ENCODE assay signal across 8 cellular contexts in genomic region chr7:97104719-97105129, GRCh38. TPM values are rescaled to one million over a fixed set of nuclear protein-coding genes. Genes with fewer than 3 reads are reported as not detected.
DNase-seq lines count a peak whose midpoint lies in the region; ATAC-seq and TF ChIP-seq lines count a peak whose summit lies in the region.

No MANE protein-coding gene starts in this region.

- H3K36me3 ChIP-seq in CD8-positive, alpha-beta memory T cell (ENCODE audit: insufficient read depth, low read length), result no peaks in the 10 kb centered on the region

- peaks cover 11 to 41% of the 10 kb centered on the region in 2 donors for H3K27me3 Mint-ChIP-seq in CD8-positive, alpha-beta memory T cell
- peaks cover 26% of the 10 kb centered on the region for H3K27me3 Mint-ChIP-seq in activated CD8-positive, alpha-beta T cell treated with anti-CD3 and anti-CD28 coated beads for 36 hours
- H3K27me3 Mint-ChIP-seq in memory B cell, result peaks cover 6% of the 10 kb centered on the region

- CTCF ChIA-PET in CD8-positive, alpha-beta memory T cell (lab: Charles Lee), result interaction anchor here (0.7 to 1.8 kb wide), 8 partner anchors 9 to 832 kb away, joined by 3 to 10 read pairs (median 5); partner anchors contain the start of gene SDHAF3
- CTCF ChIA-PET in activated CD8-positive, alpha-beta T cell treated with anti-CD3 and anti-CD28 coated beads for 36 hours (lab: Charles Lee), result interaction anchor here (0.6 to 3.4 kb wide), 15 partner anchors 10 to 909 kb away, joined by 3 to 13 read pairs (median 4); no protein-coding TSS in a partner anchor

- ATAC-seq in GM19455 (IDR thresholded peaks at IDR 0.05; ENCODE audit: unreplicated experiment) (peak; percentile 88), HG03521 (IDR thresholded peaks at IDR 0.05; ENCODE audit: unreplicated experiment) (peak; percentile 95), memory B cell (ENCODE audit: low read depth) (peak; percentile 94)
- peak; percentile 84 for ATAC-seq in activated CD8-positive, alpha-beta T cell treated with anti-CD3 and anti-CD28 coated beads for 36 hours

- no peaks in the 10 kb centered on the region for H3K36me3 Mint-ChIP-seq in CD8-positive, alpha-beta memory T cell
- H3K36me3 Mint-ChIP-seq in activated CD8-positive, alpha-beta T cell treated with anti-CD3 and anti-CD28 coated beads for 36 hours (ENCODE audit: low read depth), result no peaks in the 10 kb centered on the region
- no peaks in the 10 kb centered on the region for H3K36me3 Mint-ChIP-seq in memory B cell

- H3K27ac Mint-ChIP-seq in CD8-positive, alpha-beta memory T cell, result no peak overlapping the region
- no peak overlapping the region for H3K27ac Mint-ChIP-seq in activated CD8-positive, alpha-beta T cell treated with anti-CD3 and anti-CD28 coated beads for 36 hours
- H3K27ac Mint-ChIP-seq in memory B cell, result no peak overlapping the region

- POLR2A ChIA-PET in CD8-positive, alpha-beta memory T cell (lab: Charles Lee), result no interaction called here
- POLR2A ChIA-PET in activated CD8-positive, alpha-beta T cell treated with anti-CD3 and anti-CD28 coated beads for 36 hours (lab: Charles Lee), result no interaction called here

- intact Hi-C loops in activated CD8-positive, alpha-beta T cell treated with anti-CD3 and anti-CD28 coated beads for 36 hours (cut with micrococcal nuclease), result loop anchor here (5.0 kb wide), 2 partner anchors 78 to 733 kb away; no protein-coding TSS in a partner anchor

- H3K9me3 Mint-ChIP-seq in CD8-positive, alpha-beta memory T cell, result peaks cover 0 to 2% (median 0%) of the 10 kb centered on the region in 5 donors
- peaks cover 4% of the 10 kb centered on the region for H3K9me3 Mint-ChIP-seq in activated CD8-positive, alpha-beta T cell treated with anti-CD3 and anti-CD28 coated beads for 36 hours
- no peaks in the 10 kb centered on the region for H3K9me3 Mint-ChIP-seq in memory B cell

- no peak overlapping the region for H3K4me3 ChIP-seq in CD8-positive, alpha-beta memory T cell (ENCODE audit: low read length)

- H3K4me1 Mint-ChIP-seq in CD8-positive, alpha-beta memory T cell, result no peaks in the 10 kb centered on the region
- no peaks in the 10 kb centered on the region for H3K4me1 Mint-ChIP-seq in activated CD8-positive, alpha-beta T cell treated with anti-CD3 and anti-CD28 coated beads for 36 hours (ENCODE audit: low read depth)
- H3K4me1 Mint-ChIP-seq in memory B cell, result no peaks in the 10 kb centered on the region

- no peak overlapping the region for H3K27ac ChIP-seq in CD8-positive, alpha-beta memory T cell (ENCODE audit: low read depth, low read length)

- peak; percentile 63 for TF ChIP-seq CTCF in activated CD8-positive, alpha-beta T cell treated with anti-CD3 and anti-CD28 coated beads for 36 hours (IDR thresholded peaks at IDR 0.05)

- peak; percentile 31 to 72 (median 55) for DNase-seq in CD8-positive, alpha-beta memory T cell
- peak; percentile 49 for DNase-seq in NCI-H82 treated with DMSO at 0.1 percent for 48 hours (lab: John Stamatoyannopoulos, UW; ENCODE audit: unreplicated experiment)
- DNase-seq in activated CD8-positive, alpha-beta T cell treated with anti-CD3 and anti-CD28 coated beads for 36 hours, result peak; percentile 81
- DNase-seq in effector CD4-positive, alpha-beta T cell, result peak; percentile 48
- DNase-seq in memory B cell (ENCODE audit: low spot score in 2 of 2), result peak; percentile 73 to 81
- peak; percentile 40 to 48 for DNase-seq in stimulated activated CD8-positive, alpha-beta memory T cell treated with anti-CD3 and anti-CD28 coated beads, Interleukin-15, amount 100 ng/mL, for 48 hours (ENCODE audit: low read depth in 2 of 2)

- no peaks in the 10 kb centered on the region for H3K9me3 ChIP-seq in CD8-positive, alpha-beta memory T cell (ENCODE audit: low read length)

- no peaks in the 10 kb centered on the region for H3K27me3 ChIP-seq in CD8-positive, alpha-beta memory T cell (ENCODE audit: insufficient read depth, low read length, poor library complexity, severe bottlenecking)

- H3K4me1 ChIP-seq in CD8-positive, alpha-beta memory T cell (ENCODE audit: insufficient read depth, low read length), result no peaks in the 10 kb centered on the region

- H3K4me3 Mint-ChIP-seq in CD8-positive, alpha-beta memory T cell, result no peak overlapping the region
- no peak overlapping the region for H3K4me3 Mint-ChIP-seq in activated CD8-positive, alpha-beta T cell treated with anti-CD3 and anti-CD28 coated beads for 36 hours
- no peak overlapping the region for H3K4me3 Mint-ChIP-seq in memory B cell

RNA-seq across cellular contexts. Expression of gene SDHAF3, which starts 12.8 kb away (rescaled TPM):
- 10 to 100 TPM; 35.5 to 36.3 TPM for total RNA-seq in CD8-positive, alpha-beta memory T cell
- 47.6 TPM for polyA plus RNA-seq in CD8-positive, alpha-beta memory T cell
- 10 to 100 TPM; 41.1 to 43.0 TPM for total RNA-seq in activated CD8-positive, alpha-beta T cell treated with anti-CD3 and anti-CD28 coated beads for 36 hours
